Comparison of ENCODE assay signal across 24 cellular contexts in genomic region chr5:17890501-17890900, GRCh38.
"Had no signal": no experiment of that assay in that cellular context is flagged by ENCODE, and none has a peak within 500 bp of the region (broad histone marks: within the 10 kb centered on the region; RNA-seq: fewer than 3 reads in every experiment).

No MANE protein-coding gene starts in this region.

- H3K36me3 Mint-ChIP-seq: activated CD8-positive, alpha-beta memory T cell treated with anti-CD3 and anti-CD28 coated beads, Interleukin-2, amount 10 ng/mL, durations not matched to agents 7 days and 5 days; activated naive CD4-positive, alpha-beta T cell treated with anti-CD3 and anti-CD28 coated beads, Interleukin-2, amount 50 U/mL, for 24 hours; naive thymus-derived CD8-positive, alpha-beta T cell had no signal

- H3K27me3 Mint-ChIP-seq: activated B cell treated with CpG ODN at 0.5 μM for 24 hours; activated CD4-positive, alpha-beta T cell treated with anti-CD3 and anti-CD28 coated beads for 36 hours; activated CD8-positive, alpha-beta memory T cell treated with anti-CD3 and anti-CD28 coated beads, Interleukin-2, amount 10 ng/mL, durations not matched to agents 7 days and 5 days; activated naive CD4-positive, alpha-beta T cell treated with anti-CD3 and anti-CD28 coated beads, Interleukin-2, amount 50 U/mL, for 24 hours; activated naive CD8-positive, alpha-beta T cell treated with anti-CD3 and anti-CD28 coated beads, Interleukin-2, amount 50 U/mL, for 24 hours; central memory CD8-positive, alpha-beta T cell; naive thymus-derived CD8-positive, alpha-beta T cell had no signal

- DNase-seq: activated B cell treated with CpG ODN at 0.5 μM for 24 hours; activated CD4-positive, alpha-beta T cell treated with anti-CD3 and anti-CD28 coated beads for 36 hours; activated CD8-positive, alpha-beta memory T cell treated with anti-CD3 and anti-CD28 coated beads, Interleukin-2, amount 10 ng/mL, durations not matched to agents 7 days and 5 days; activated CD8-positive, alpha-beta T cell treated with anti-CD3 and anti-CD28 coated beads, Interleukin-2, amount 10 ng/mL, durations not matched to agents 7 days and 5 days; activated naive CD8-positive, alpha-beta T cell treated with anti-CD3 and anti-CD28 coated beads, Interleukin-2, amount 50 U/mL, for 24 hours; activated T-cell treated with anti-CD3 and anti-CD28 coated beads, Interleukin-2, amount 50 U/mL, for 48 hours; amygdala; dermis blood vessel endothelial cell; effector CD4-positive, alpha-beta T cell; left lung; lower lobe of right lung; mesenchymal stem cell; naive thymus-derived CD8-positive, alpha-beta T cell; posterior cingulate gyrus; right lobe of liver; stimulated activated CD4-positive, alpha-beta T cell treated with anti-CD3 and anti-CD28 coated beads, Interleukin-4, amount 100 ng/mL, for 1 hour; stimulated activated naive CD8-positive, alpha-beta T cell treated with anti-CD3 and anti-CD28 coated beads, Interleukin-15, Interleukin-2, amounts not matched to agents 100 U/mL and 50 U/mL, for 24 hours; trophoblast cell had no signal

- H3K27ac ChIP-seq: esophagus muscularis mucosa, left lung, lower lobe of right lung, right lobe of liver, thoracic aorta had no signal

- H3K4me3 Mint-ChIP-seq: activated B cell treated with CpG ODN at 0.5 μM for 24 hours; activated CD4-positive, alpha-beta T cell treated with anti-CD3 and anti-CD28 coated beads for 36 hours; activated CD8-positive, alpha-beta memory T cell treated with anti-CD3 and anti-CD28 coated beads, Interleukin-2, amount 10 ng/mL, durations not matched to agents 7 days and 5 days; activated CD8-positive, alpha-beta T cell treated with anti-CD3 and anti-CD28 coated beads, Interleukin-2, amount 10 ng/mL, durations not matched to agents 7 days and 5 days; activated naive CD4-positive, alpha-beta T cell treated with anti-CD3 and anti-CD28 coated beads, Interleukin-2, amount 50 U/mL, for 24 hours; activated naive CD8-positive, alpha-beta T cell treated with anti-CD3 and anti-CD28 coated beads, Interleukin-2, amount 50 U/mL, for 24 hours; central memory CD8-positive, alpha-beta T cell; naive thymus-derived CD8-positive, alpha-beta T cell; T-helper 2 cell treated with Interferon-gamma antibody and Interleukin-4, amounts not matched to agents 5 μg/mL and 100 μg/mL, for 36 hours had no signal

- ATAC-seq: activated CD4-positive, alpha-beta T cell treated with anti-CD3 and anti-CD28 coated beads for 36 hours; activated CD8-positive, alpha-beta memory T cell treated with anti-CD3 and anti-CD28 coated beads, Interleukin-2, amount 10 ng/mL, durations not matched to agents 7 days and 5 days; activated CD8-positive, alpha-beta T cell treated with anti-CD3 and anti-CD28 coated beads, Interleukin-2, amount 10 ng/mL, durations not matched to agents 7 days and 5 days; activated naive CD8-positive, alpha-beta T cell treated with anti-CD3 and anti-CD28 coated beads, Interleukin-2, amount 50 U/mL, for 24 hours; left lung; lower lobe of right lung; naive thymus-derived CD8-positive, alpha-beta T cell; right lobe of liver; stimulated activated naive CD8-positive, alpha-beta T cell treated with anti-CD3 and anti-CD28 coated beads, Interleukin-15, Interleukin-2, amounts not matched to agents 100 U/mL and 50 U/mL, for 24 hours had no signal

- H3K4me1 Mint-ChIP-seq: activated B cell treated with CpG ODN at 0.5 μM for 24 hours; activated CD4-positive, alpha-beta T cell treated with anti-CD3 and anti-CD28 coated beads for 36 hours; activated CD8-positive, alpha-beta memory T cell treated with anti-CD3 and anti-CD28 coated beads, Interleukin-2, amount 10 ng/mL, durations not matched to agents 7 days and 5 days; activated naive CD4-positive, alpha-beta T cell treated with anti-CD3 and anti-CD28 coated beads, Interleukin-2, amount 50 U/mL, for 24 hours; activated naive CD8-positive, alpha-beta T cell treated with anti-CD3 and anti-CD28 coated beads, Interleukin-2, amount 50 U/mL, for 24 hours; central memory CD8-positive, alpha-beta T cell; naive thymus-derived CD8-positive, alpha-beta T cell had no signal

- H3K27me3 ChIP-seq: left lung, right lobe of liver had no signal

- H3K4me1 ChIP-seq: esophagus muscularis mucosa, left lung, lower lobe of right lung, right lobe of liver had no signal

- H3K27ac Mint-ChIP-seq: activated B cell treated with CpG ODN at 0.5 μM for 24 hours; activated CD4-positive, alpha-beta T cell treated with anti-CD3 and anti-CD28 coated beads for 36 hours; activated CD8-positive, alpha-beta memory T cell treated with anti-CD3 and anti-CD28 coated beads, Interleukin-2, amount 10 ng/mL, durations not matched to agents 7 days and 5 days; activated CD8-positive, alpha-beta T cell treated with anti-CD3 and anti-CD28 coated beads, Interleukin-2, amount 10 ng/mL, durations not matched to agents 7 days and 5 days; activated naive CD4-positive, alpha-beta T cell treated with anti-CD3 and anti-CD28 coated beads, Interleukin-2, amount 50 U/mL, for 24 hours; activated naive CD8-positive, alpha-beta T cell treated with anti-CD3 and anti-CD28 coated beads, Interleukin-2, amount 50 U/mL, for 24 hours; activated T-helper 2 cell treated with anti-CD3 and anti-CD28 coated beads, Interferon-gamma antibody, Interleukin-2, Interleukin-4, amounts not matched to agents 10 μg/mL and 5 μg/mL and 100 μg/mL, durations not matched to agents 14 hours and 24 hours and 36 hours; naive thymus-derived CD8-positive, alpha-beta T cell; T-helper 2 cell treated with Interferon-gamma antibody and Interleukin-4, amounts not matched to agents 5 μg/mL and 100 μg/mL, for 36 hours had no signal

- H3K9me3 Mint-ChIP-seq: activated B cell treated with CpG ODN at 0.5 μM for 24 hours had no signal
